ENCODE assay signal across 13 cellular contexts in the genomic region with DNA sequence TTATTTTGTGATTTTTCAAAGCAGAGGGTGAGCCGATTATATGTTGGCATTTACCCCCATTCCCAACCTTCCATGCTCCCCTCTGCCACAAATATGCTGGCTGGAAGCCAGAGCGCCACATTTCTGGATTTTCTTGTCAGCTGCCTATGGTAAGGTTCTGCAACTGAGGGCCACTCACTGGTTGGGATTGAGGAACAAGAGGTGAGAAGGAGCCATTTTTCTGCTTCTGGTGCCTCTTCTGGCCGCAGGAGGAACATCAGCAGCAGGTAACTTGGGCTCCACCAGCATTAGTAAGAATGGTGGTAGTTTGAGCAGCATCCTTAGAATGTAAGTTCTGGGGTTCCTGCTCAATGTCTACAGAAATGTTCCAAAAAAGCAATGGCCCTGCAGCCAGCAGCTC.
DNase-seq lines count a peak whose midpoint lies in the region; ATAC-seq and TF ChIP-seq lines count a peak whose summit lies in the region.
"Had no signal": no experiment of that assay in that cellular context is flagged by ENCODE, and none has a peak within 500 bp of the region (broad histone marks: within the 10 kb centered on the region; RNA-seq: fewer than 3 reads in every experiment).

No MANE protein-coding gene starts in this region.

- H3K9me3 Mint-ChIP-seq in activated T-helper 1 cell treated with anti-CD3 and anti-CD28 coated beads, Interleukin-12 subunit alpha, Interleukin-12 subunit beta, Interleukin-2, Interleukin-4 antibody, amounts not matched to agents 30 ng/mL and 10 ng/mL and 1 ng/mL, durations not matched to agents 14 hours and 24 hours and 36 hours, result no peaks in the 10 kb centered on the region

- ATAC-seq in heart right ventricle (peak in 4 of 8 donors; percentile 23 to 46 (median 38)), HG02759 (IDR thresholded peaks at IDR 0.05; ENCODE audit: unreplicated experiment) (no peak), HG03025 (IDR thresholded peaks at IDR 0.05; ENCODE audit: low FRiP score, unreplicated experiment) (no peak), HG03039 (IDR thresholded peaks at IDR 0.05; ENCODE audit: unreplicated experiment) (no peak)
- ATAC-seq: gastrocnemius medialis, T-cell had no signal

- 0 out of 2 replicates have a peak, but pooled peaks cover 6% of the 10 kb centered on the region for H3F3A ChIP-seq in GM23248 (ENCODE audit: insufficient read depth)
- no peaks in the 10 kb centered on the region for H3F3A ChIP-seq in PC-9 (ENCODE audit: insufficient read depth, low read depth)

- no TSS peak for BruUV-seq in PC-9 (replicated peaks; lab: Mats Ljungman, UMichigan)

- H2AFZ ChIP-seq in GM23248 (no peak overlapping the region), PC-9 (no peak overlapping the region)

- intact Hi-C loops in PC-9 (cut with micrococcal nuclease; ENCODE audit: unreplicated experiment) (no loop called here), heart right ventricle (cut with DNase I) (loop anchor here in 4 of 10 donors (5.0 to 10.0 kb wide), 5 partner anchors 69 to 129 kb away; no protein-coding TSS in a partner anchor)
- intact Hi-C loops in activated T-helper 1 cell treated with anti-CD3 and anti-CD28 coated beads, Interleukin-12 subunit alpha, Interleukin-12 subunit beta, Interleukin-2, Interleukin-4 antibody, amounts not matched to agents 30 ng/mL and 10 ng/mL and 1 ng/mL, durations not matched to agents 14 hours and 24 hours and 36 hours (cut with micrococcal nuclease), result no loop called here

- POLR2A ChIA-PET in PC-9 (lab: Charles Lee; ENCODE audit: unreplicated experiment), result no interaction called here

- DNase-seq in GM23248, result peak; percentile 9
- DNase-seq in PC-9, result peak in 1 of 2 experiments; percentile 2
- DNase-seq in heart right ventricle, result no peak
- no peak for DNase-seq in activated T-helper 1 cell treated with anti-CD3 and anti-CD28 coated beads, Interleukin-12 subunit alpha, Interleukin-12 subunit beta, Interleukin-2, Interleukin-4 antibody, amounts not matched to agents 30 ng/mL and 10 ng/mL and 1 ng/mL, durations not matched to agents 14 hours and 24 hours and 36 hours (ENCODE audit: low spot score)
- DNase-seq: gastrocnemius medialis; stimulated activated CD8-positive, alpha-beta memory T cell treated with anti-CD3 and anti-CD28 coated beads, Interleukin-4, amount 100 ng/mL, for 48 hours; T-cell had no signal

- H3K4me1 ChIP-seq in GM23248 (ENCODE audit: insufficient read depth), result peaks cover 11% of the 10 kb centered on the region
- H3K4me1 ChIP-seq in PC-9 (replicated peaks; ENCODE audit: insufficient read depth), result no peaks in the 10 kb centered on the region
- H3K4me1 ChIP-seq in heart right ventricle, result peaks cover 0 to 29% (median 0%) of the 10 kb centered on the region in 9 donors
- H3K4me1 ChIP-seq: gastrocnemius medialis had no signal

- CTCF ChIA-PET in PC-9 (lab: Charles Lee), result no interaction called here

- no peaks in the 10 kb centered on the region for H3K9me3 ChIP-seq in GM23248 (ENCODE audit: low read depth)
- H3K9me3 ChIP-seq in PC-9 (ENCODE audit: insufficient read depth, low read depth), result no peaks in the 10 kb centered on the region
- no peaks in the 10 kb centered on the region for H3K9me3 ChIP-seq in heart right ventricle
- H3K9me3 ChIP-seq: gastrocnemius medialis had no signal

- in situ Hi-C loops in GM23248 (cut with MboI), result no loop called here

- WGBS in GM23248 (ENCODE audit: low coverage in 1 of 2, low lambda C conversion rate in 2 of 2, missing lambda C conversion rate in 2 of 2), 2 experiments, result 74 to 76% methylated on average over 3 of the region's 3 CpGs
- WGBS in heart right ventricle, 2 donors, result 75 to 95% methylated on average over 3 of the region's 3 CpGs

- peaks cover 3% of the 10 kb centered on the region for H3K27me3 Mint-ChIP-seq in activated T-helper 1 cell treated with anti-CD3 and anti-CD28 coated beads, Interleukin-12 subunit alpha, Interleukin-12 subunit beta, Interleukin-2, Interleukin-4 antibody, amounts not matched to agents 30 ng/mL and 10 ng/mL and 1 ng/mL, durations not matched to agents 14 hours and 24 hours and 36 hours (ENCODE audit: insufficient read depth)
- H3K27me3 Mint-ChIP-seq: activated naive CD8-positive, alpha-beta T cell; IgD-negative memory B cell had no signal

- no peaks in the 10 kb centered on the region for H3K4me1 Mint-ChIP-seq in activated T-helper 1 cell treated with anti-CD3 and anti-CD28 coated beads, Interleukin-12 subunit alpha, Interleukin-12 subunit beta, Interleukin-2, Interleukin-4 antibody, amounts not matched to agents 30 ng/mL and 10 ng/mL and 1 ng/mL, durations not matched to agents 14 hours and 24 hours and 36 hours (ENCODE audit: low read depth)
- H3K4me1 Mint-ChIP-seq: T-cell had no signal

- H3K27ac ChIP-seq in C4-2B (no peak overlapping the region), GM23248 (no peak overlapping the region), PC-9 (no peak overlapping the region), heart right ventricle (peak overlapping the region in 8 of 10 donors; percentile 21 to 81 (median 64))
- H3K27ac ChIP-seq: gastrocnemius medialis had no signal

- H3K79me2 ChIP-seq in GM23248 (ENCODE audit: insufficient read depth), result no peaks in the 10 kb centered on the region
- H3K79me2 ChIP-seq in PC-9 (ENCODE audit: low read depth), result no peaks in the 10 kb centered on the region

- H3K27me3 ChIP-seq in GM23248 (replicated peaks; ENCODE audit: insufficient read depth) (no peaks in the 10 kb centered on the region), PC-9 (ENCODE audit: insufficient read depth, low read depth) (no peaks in the 10 kb centered on the region), heart right ventricle (no peaks in the 10 kb centered on the region)
- H3K27me3 ChIP-seq: gastrocnemius medialis had no signal

- H3K4me3 Mint-ChIP-seq in activated T-helper 1 cell treated with anti-CD3 and anti-CD28 coated beads, Interleukin-12 subunit alpha, Interleukin-12 subunit beta, Interleukin-2, Interleukin-4 antibody, amounts not matched to agents 30 ng/mL and 10 ng/mL and 1 ng/mL, durations not matched to agents 14 hours and 24 hours and 36 hours, result no peak overlapping the region
- H3K4me3 Mint-ChIP-seq: activated naive CD8-positive, alpha-beta T cell; IgD-negative memory B cell; T-cell had no signal

- no peaks in the 10 kb centered on the region for H3K9me2 ChIP-seq in GM23248 (ENCODE audit: insufficient read depth)
- no peaks in the 10 kb centered on the region for H3K9me2 ChIP-seq in PC-9 (ENCODE audit: insufficient read depth)

- H3K4me3 ChIP-seq in GM23248, result no peak overlapping the region
- H3K4me3 ChIP-seq in PC-9, result no peak overlapping the region
- peak overlapping the region; percentile 1 to 55 (median 42) for H3K4me3 ChIP-seq in heart right ventricle
- H3K4me3 ChIP-seq: gastrocnemius medialis had no signal

- no peak overlapping the region for H3K4me2 ChIP-seq in GM23248 (ENCODE audit: unreplicated experiment)
- H3K4me2 ChIP-seq in PC-9, result no peak overlapping the region

- H3K36me3 Mint-ChIP-seq in activated T-helper 1 cell treated with anti-CD3 and anti-CD28 coated beads, Interleukin-12 subunit alpha, Interleukin-12 subunit beta, Interleukin-2, Interleukin-4 antibody, amounts not matched to agents 30 ng/mL and 10 ng/mL and 1 ng/mL, durations not matched to agents 14 hours and 24 hours and 36 hours (ENCODE audit: low read depth), result no peaks in the 10 kb centered on the region
- H3K36me3 Mint-ChIP-seq: activated naive CD8-positive, alpha-beta T cell; IgD-negative memory B cell; T-cell had no signal

- TF ChIP-seq CTCF in C4-2B (conservative IDR thresholded peaks at IDR 0.05) (peak; percentile 80), PC-9 (conservative IDR thresholded peaks at IDR 0.05) (peak; percentile 46; the same call in 1 of the 2 replicates), heart right ventricle (IDR thresholded peaks at IDR 0.05) (peak in 7 of 9 donors; percentile 10 to 47 (median 32))

- no peaks in the 10 kb centered on the region; the same call in 1 of the 2 replicates for H4K20me1 ChIP-seq in GM23248 (ENCODE audit: insufficient read depth)
- H4K20me1 ChIP-seq in PC-9 (ENCODE audit: insufficient read depth), result no peaks in the 10 kb centered on the region

- H3K9ac ChIP-seq in GM23248, result no peak overlapping the region

- H3K36me3 ChIP-seq in GM23248 (ENCODE audit: low read depth) (no peaks in the 10 kb centered on the region), PC-9 (ENCODE audit: low read depth) (no peaks in the 10 kb centered on the region), heart right ventricle (peaks cover 0 to 2% (median 0%) of the 10 kb centered on the region in 9 donors)
- H3K36me3 ChIP-seq: gastrocnemius medialis had no signal

- no peak overlapping the region for H3K27ac Mint-ChIP-seq in activated T-helper 1 cell treated with anti-CD3 and anti-CD28 coated beads, Interleukin-12 subunit alpha, Interleukin-12 subunit beta, Interleukin-2, Interleukin-4 antibody, amounts not matched to agents 30 ng/mL and 10 ng/mL and 1 ng/mL, durations not matched to agents 14 hours and 24 hours and 36 hours
- H3K27ac Mint-ChIP-seq: activated naive CD8-positive, alpha-beta T cell; IgD-negative memory B cell; T-cell had no signal

Comparison
In these comparisons a context has a peak if more than half of its experiments do, and no peak if none do; other contexts are left out.
1. H3K27ac ChIP-seq: peak in heart right ventricle (8 of 10); none in C4-2B (single experiment), GM23248 (single experiment) and PC-9 (single experiment).
2. H3K4me3 ChIP-seq: peak in heart right ventricle (10 of 10); none in GM23248 (single experiment) and PC-9 (single experiment).
3. Peak in every context shown above with its lines, with median percentiles within 50 percentile points of each other: CTCF ChIP-seq.